ENCODE assay signal across 8 cellular contexts in the genomic region with DNA sequence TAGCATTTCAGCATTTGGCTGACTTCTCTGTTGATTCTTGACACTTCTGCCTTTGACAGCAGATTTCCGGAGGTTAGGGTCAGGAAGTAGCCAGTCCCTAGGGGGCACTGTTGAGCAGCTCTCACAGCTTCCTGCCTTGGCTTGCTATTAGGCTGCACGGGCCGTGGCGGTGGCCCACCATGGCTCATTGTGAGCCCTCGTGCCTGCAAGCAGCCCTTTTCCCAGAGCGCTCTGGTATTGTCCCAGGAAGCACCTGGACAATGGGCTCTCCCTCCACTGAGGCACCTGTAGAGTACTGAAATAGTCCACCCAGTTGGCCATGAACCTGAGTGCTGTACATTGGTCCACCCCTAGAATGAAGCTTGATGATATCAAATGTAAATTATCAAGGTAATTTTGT.
DNase-seq lines count a peak whose midpoint lies in the region; ATAC-seq and FAIRE-seq lines count a peak whose summit lies in the region.

No MANE protein-coding gene starts in this region.

- H3K27ac Mint-ChIP-seq in activated naive CD8-positive, alpha-beta T cell treated with anti-CD3 and anti-CD28 coated beads for 36 hours = no peak overlapping the region

- H3K36me3 Mint-ChIP-seq in activated naive CD8-positive, alpha-beta T cell treated with anti-CD3 and anti-CD28 coated beads for 36 hours = peaks cover 20% of the 10 kb centered on the region

- peaks cover 20% of the 10 kb centered on the region for H3K4me1 Mint-ChIP-seq in activated naive CD8-positive, alpha-beta T cell treated with anti-CD3 and anti-CD28 coated beads for 36 hours

- peak; percentile 12 for DNase-seq in AG08396 (ENCODE audit: low spot score)
- DNase-seq in GM19239 (ENCODE audit: insufficient read length, low spot score) = peak; percentile 20
- peak; percentile 34 for DNase-seq in SK-N-DZ (ENCODE audit: low spot score)
- peak; percentile 46 for DNase-seq in activated naive CD8-positive, alpha-beta T cell treated with anti-CD3 and anti-CD28 coated beads for 36 hours
- DNase-seq in iPS-NIHi11 (ENCODE audit: low spot score) = peak; percentile 83
- DNase-seq in stimulated activated CD4-positive, alpha-beta T cell treated with anti-CD3 and anti-CD28 coated beads, Interleukin-4, amount 100 ng/mL, for 1 hour = peak; percentile 59
- DNase-seq in NCI-H2107 treated with DMSO at 0.1 percent for 48 hours (lab: John Stamatoyannopoulos, UW; ENCODE audit: unreplicated experiment) = no peak

- H3K27me3 Mint-ChIP-seq in activated naive CD8-positive, alpha-beta T cell treated with anti-CD3 and anti-CD28 coated beads for 36 hours = no peaks in the 10 kb centered on the region

- no peaks in the 10 kb centered on the region for H3K9me3 Mint-ChIP-seq in activated naive CD8-positive, alpha-beta T cell treated with anti-CD3 and anti-CD28 coated beads for 36 hours

- no peak for ATAC-seq in HG03565 (IDR thresholded peaks at IDR 0.05; ENCODE audit: unreplicated experiment)

- H3K4me3 Mint-ChIP-seq in activated naive CD8-positive, alpha-beta T cell treated with anti-CD3 and anti-CD28 coated beads for 36 hours = no peak overlapping the region

- no peak for FAIRE-seq in GM19239 (lab: Jason Lieb, UNC)
